ENCODE assay signal across 8 cellular contexts in the genomic region with DNA sequence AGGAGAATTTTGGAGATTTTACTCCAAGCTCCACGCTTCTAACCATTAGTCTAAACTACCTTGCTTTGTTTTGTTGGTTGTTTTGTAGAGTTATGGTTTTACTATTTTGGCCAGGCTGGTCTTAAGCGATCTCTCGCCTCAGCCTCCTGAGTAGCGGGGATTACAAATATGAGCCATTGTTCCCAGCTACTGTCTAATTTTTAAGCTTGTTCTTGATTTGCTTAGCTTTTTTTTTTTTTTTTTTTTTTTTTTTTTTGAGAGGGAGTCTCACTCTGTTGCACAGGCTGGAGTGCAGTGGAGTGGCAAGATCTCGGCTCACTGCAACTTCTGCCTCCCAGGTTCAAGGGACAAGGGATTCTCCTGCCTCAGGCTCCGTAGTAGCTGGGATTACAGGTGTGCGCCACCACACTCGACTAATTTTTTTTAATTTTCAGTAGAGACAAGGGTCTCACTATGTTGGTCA. TPM values are rescaled to one million over a fixed set of nuclear protein-coding genes. Genes with fewer than 3 reads are reported as not detected.
DNase-seq lines count a peak whose midpoint lies in the region; ATAC-seq and TF ChIP-seq lines count a peak whose summit lies in the region.

No MANE protein-coding gene starts in this region.

- peak overlapping the region; percentile 98 for H3K4me3 Mint-ChIP-seq in T-helper 2 cell treated with Interferon-gamma antibody and Interleukin-4, amounts not matched to agents 5 μg/mL and 100 μg/mL, for 36 hours
- peak overlapping the region; percentile 88 for H3K4me3 Mint-ChIP-seq in MCF 10A (ENCODE audit: unreplicated experiment)

- TSS peak; percentile 100 for BruUV-seq in MCF 10A (replicated peaks; lab: Mats Ljungman, UMichigan)

- H3K4me1 ChIP-seq in KMS-11 (ENCODE audit: low read depth, poor library complexity, severe bottlenecking) (peaks cover 17% of the 10 kb centered on the region), muscle layer of duodenum (ENCODE audit: control insufficient read depth in 1 of 2, insufficient read depth in 2 of 2, low read length in 2 of 2) (peaks cover 5 to 14% of the 10 kb centered on the region in 2 donors)

- no peak for DNase-seq in T-helper 2 cell treated with Interferon-gamma antibody and Interleukin-4, amounts not matched to agents 5 μg/mL and 100 μg/mL, for 36 hours (ENCODE audit: low spot score)
- DNase-seq in T-helper 2 cell (no peak), MCF 10A (ENCODE audit: unreplicated experiment) (peak; percentile 55)
- DNase-seq in stimulated activated CD4-positive, alpha-beta T cell treated with anti-CD3 and anti-CD28 coated beads, Interleukin-4, amount 100 ng/mL, for 1 hour: no peak

- no peak for ATAC-seq in HG02763 (IDR thresholded peaks at IDR 0.05; ENCODE audit: unreplicated experiment)
- ATAC-seq in GM18861 (IDR thresholded peaks at IDR 0.05; ENCODE audit: unreplicated experiment): no peak

- intact Hi-C loops in MCF 10A (cut with micrococcal nuclease): loop anchor here (1.0 to 5.0 kb wide), 2 partner anchors 37 to 86 kb away; a partner anchor contains a TSS

- TF ChIP-seq CTCF in KMS-11 (conservative IDR thresholded peaks at IDR 0.05; ENCODE audit: low read depth, low read length) (peak; percentile 22; the same call in 1 of the 2 replicates), MCF 10A (IDR thresholded peaks at IDR 0.05; ENCODE audit: unreplicated experiment) (no peak)

- H3K9me3 ChIP-seq in muscle layer of duodenum (ENCODE audit: control insufficient read depth in 1 of 2, low read length in 2 of 2): no peaks in the 10 kb centered on the region

- no peaks in the 10 kb centered on the region for H3K9me3 Mint-ChIP-seq in T-helper 2 cell treated with Interferon-gamma antibody and Interleukin-4, amounts not matched to agents 5 μg/mL and 100 μg/mL, for 36 hours
- H3K9me3 Mint-ChIP-seq in MCF 10A (ENCODE audit: unreplicated experiment): no peaks in the 10 kb centered on the region

- H3K36me3 ChIP-seq in KMS-11 (ENCODE audit: insufficient read depth): no peaks in the 10 kb centered on the region
- H3K36me3 ChIP-seq in muscle layer of duodenum (ENCODE audit: control insufficient read depth in 1 of 2, insufficient read depth in 2 of 2, low read length in 2 of 2): peaks cover 0 to 7% of the 10 kb centered on the region in 2 donors

- no peaks in the 10 kb centered on the region for H3K27me3 ChIP-seq in KMS-11 (ENCODE audit: insufficient read depth, low read depth)
- no peaks in the 10 kb centered on the region for H3K27me3 ChIP-seq in muscle layer of duodenum (ENCODE audit: low read depth, low read length)

- peak overlapping the region; percentile 51 for H3K27ac ChIP-seq in KMS-11
- H3K27ac ChIP-seq in muscle layer of duodenum (ENCODE audit: low read length): peak overlapping the region; percentile 98

- H4K20me1 ChIP-seq in KMS-11 (ENCODE audit: insufficient read depth): no peaks in the 10 kb centered on the region

- POLR2A ChIA-PET in MCF 10A (lab: Yijun Ruan, JAX): interaction anchor here (0.8 to 5.0 kb wide), 9 partner anchors 9 to 492 kb away, joined by 3 to 38 read pairs (median 4); a partner anchor contains a TSS

- CTCF ChIA-PET in MCF 10A (lab: Yijun Ruan, JAX): interaction anchor here (0.6 to 3.9 kb wide), 17 partner anchors 8 to 281 kb away, joined by 3 to 17 read pairs (median 3); a partner anchor contains a TSS

- H3K27ac Mint-ChIP-seq in T-helper 2 cell treated with Interferon-gamma antibody and Interleukin-4, amounts not matched to agents 5 μg/mL and 100 μg/mL, for 36 hours: peak overlapping the region; percentile 96
- H3K27ac Mint-ChIP-seq in MCF 10A (ENCODE audit: low read depth, unreplicated experiment): peak overlapping the region; percentile 97

- peak overlapping the region; percentile 95 for H3K4me2 ChIP-seq in KMS-11

- H3K9ac ChIP-seq in KMS-11: peak overlapping the region; percentile 69; the same call in 1 of the 2 replicates

- H2AFZ ChIP-seq in KMS-11 (ENCODE audit: low read depth): peak overlapping the region; percentile 84

- H3K4me1 Mint-ChIP-seq in T-helper 2 cell treated with Interferon-gamma antibody and Interleukin-4, amounts not matched to agents 5 μg/mL and 100 μg/mL, for 36 hours (ENCODE audit: low read depth): peaks cover 26% of the 10 kb centered on the region
- H3K4me1 Mint-ChIP-seq in MCF 10A (ENCODE audit: insufficient read depth, unreplicated experiment): peaks cover 25% of the 10 kb centered on the region

- peaks cover 13% of the 10 kb centered on the region for H3K36me3 Mint-ChIP-seq in T-helper 2 cell treated with Interferon-gamma antibody and Interleukin-4, amounts not matched to agents 5 μg/mL and 100 μg/mL, for 36 hours (ENCODE audit: low read depth)
- H3K36me3 Mint-ChIP-seq in MCF 10A (ENCODE audit: insufficient read depth, unreplicated experiment): peaks cover 25% of the 10 kb centered on the region

- H3K27me3 Mint-ChIP-seq in T-helper 2 cell treated with Interferon-gamma antibody and Interleukin-4, amounts not matched to agents 5 μg/mL and 100 μg/mL, for 36 hours (ENCODE audit: low read depth): no peaks in the 10 kb centered on the region
- H3K27me3 Mint-ChIP-seq in MCF 10A (ENCODE audit: insufficient read depth, unreplicated experiment): no peaks in the 10 kb centered on the region

- peaks cover 25% of the 10 kb centered on the region for H3K79me2 ChIP-seq in KMS-11 (ENCODE audit: insufficient read depth, low read depth)

- no peak overlapping the region for H3K4me3 ChIP-seq in KMS-11 (IDR thresholded peaks at IDR 0.05; ENCODE audit: insufficient read depth, low read depth, low read length)
- H3K4me3 ChIP-seq in muscle layer of duodenum (ENCODE audit: low read depth in 1 of 2, low read length in 2 of 2): peak overlapping the region; percentile 80 to 92

RNA-seq across cellular contexts. Expression of a gene that starts 28.5 kb away (rescaled TPM):
- total RNA-seq in MCF 10A (2022): 0.22 TPM in 1 of 2 replicates, not detected in the other

RNA-seq across cellular contexts. Expression of a gene that starts 39.8 kb away (rescaled TPM):
- total RNA-seq in MCF 10A (2022): 30.6 and 35.8 TPM in 2 replicates

RNA-seq across cellular contexts. Expression of a gene that starts 40.1 kb away (rescaled TPM):
- total RNA-seq in MCF 10A (2022): 18.7 and 21.0 TPM in 2 replicates
